Comparison of ENCODE assay signal across 1 cellular context in genomic region chr1:151281225-151281968, GRCh38.
A peak's percentile ranks its signal among the peaks of the same experiment; 100 is the strongest.
TF ChIP-seq lines count a peak whose summit lies in the region.

No MANE protein-coding gene starts in this region.

TF ChIP-seq in GM12878, 131 proteins besides CTCF, POLR2A, EP300 and RAD21 (continued from another document and continues in another):
- TF ChIP-seq RELB (IDR thresholded peaks at IDR 0.05; ENCODE audit: low read depth): peak; percentile 99
- peak; percentile 97 for TF ChIP-seq IKZF1 (conservative IDR thresholded peaks at IDR 0.05)
- peak; percentile 10; the same call in 1 of the 2 replicates for TF ChIP-seq RAD51 (IDR thresholded peaks at IDR 0.05)
- peak; percentile 91 for TF ChIP-seq CREM (IDR thresholded peaks at IDR 0.05; ENCODE audit: low read depth)
- TF ChIP-seq E2F8 (IDR thresholded peaks at IDR 0.05; ENCODE audit: low read depth, partially characterized antibody): peak; percentile 100
- peak; percentile 89 for TF ChIP-seq E2F4 (IDR thresholded peaks at IDR 0.05; ENCODE audit: low read depth, low read length)
- no peak for TF ChIP-seq ETV6 (conservative IDR thresholded peaks at IDR 0.05 in 1 of 2, IDR thresholded peaks at IDR 0.05 in 1 of 2; ENCODE audit: borderline replicate concordance in 1 of 2, low read depth in 1 of 2)
- TF ChIP-seq IRF3 (IDR thresholded peaks at IDR 0.05): no peak
- peak; percentile 57; the same call in 1 of the 2 replicates for TF ChIP-seq POLR2AphosphoS2 (IDR thresholded peaks at IDR 0.05; ENCODE audit: low read depth, low read length)
- peak; percentile 52; the same call in 1 of the 2 replicates for TF ChIP-seq NFIC (IDR thresholded peaks at IDR 0.05; ENCODE audit: low read depth, low read length)
- 0 out of 2 replicates have a peak, but pooled peaks have one; percentile 8 for TF ChIP-seq BCL11A (IDR thresholded peaks at IDR 0.05; ENCODE audit: low read depth, low read length)
- peak; percentile 27; the same call in 1 of the 2 replicates for TF ChIP-seq HCFC1 (IDR thresholded peaks at IDR 0.05; ENCODE audit: low read length)
- no peak for TF ChIP-seq ZNF622 (IDR thresholded peaks at IDR 0.05)
- no peak for TF ChIP-seq SUPT20H (IDR thresholded peaks at IDR 0.05; ENCODE audit: borderline replicate concordance, control insufficient read depth, low read depth, low read length)
- TF ChIP-seq SREBF1 (IDR thresholded peaks at IDR 0.05; ENCODE audit: low read length): 0 out of 2 replicates have a peak, but pooled peaks have one; percentile 9
- peak; percentile 62 for TF ChIP-seq PML (IDR thresholded peaks at IDR 0.05; ENCODE audit: low read length)
- peak; percentile 61 for TF ChIP-seq SMAD1 (IDR thresholded peaks at IDR 0.05; ENCODE audit: low read depth, partially characterized antibody)
- no peak for TF ChIP-seq REST (IDR thresholded peaks at IDR 0.05; ENCODE audit: low read depth, low read length)
- peak; percentile 75 for TF ChIP-seq SIN3A (IDR thresholded peaks at IDR 0.05; ENCODE audit: low read depth, low read length)
- peak; percentile 26; the same call in 1 of the 2 replicates for TF ChIP-seq ZBTB11 (CRISPR knock-in tag; IDR thresholded peaks at IDR 0.05)
- TF ChIP-seq DPF2 (IDR thresholded peaks at IDR 0.05): no peak
- peak; percentile 72 for TF ChIP-seq ELK1 (IDR thresholded peaks at IDR 0.05; ENCODE audit: low read depth, low read length)
- no peak for TF ChIP-seq CBX3 (IDR thresholded peaks at IDR 0.05; ENCODE audit: borderline replicate concordance, low read depth)
- peak; percentile 72; the same call in 1 of the 2 replicates for TF ChIP-seq ESRRA (IDR thresholded peaks at IDR 0.05; ENCODE audit: low read length)
- TF ChIP-seq ATF7 (IDR thresholded peaks at IDR 0.05; ENCODE audit: low read depth): peak; percentile 100
- TF ChIP-seq RUNX3 (IDR thresholded peaks at IDR 0.05; ENCODE audit: low read length): peak; percentile 84
- no peak for TF ChIP-seq JUNB (IDR thresholded peaks at IDR 0.05)
- no peak for TF ChIP-seq ZBTB33 (IDR thresholded peaks at IDR 0.05)
- TF ChIP-seq BHLHE40 (IDR thresholded peaks at IDR 0.05; ENCODE audit: borderline replicate concordance in 1 of 2, low read depth in 2 of 2, low read length in 1 of 2): peak; percentile 56 to 85; a peak in 2 of 4 replicates
- peak; percentile 46; the same call in 1 of the 2 replicates for TF ChIP-seq IRF4 (IDR thresholded peaks at IDR 0.05; ENCODE audit: low read depth, low read length)
- TF ChIP-seq NR2F1 (conservative IDR thresholded peaks at IDR 0.05): peak; percentile 87
- peak; percentile 57 for TF ChIP-seq JUND (IDR thresholded peaks at IDR 0.05; ENCODE audit: low read depth, low read length)
- peak; percentile 85 for TF ChIP-seq E4F1 (IDR thresholded peaks at IDR 0.05; ENCODE audit: borderline replicate concordance, partially characterized antibody)
- TF ChIP-seq ATF2 (IDR thresholded peaks at IDR 0.05; ENCODE audit: low read length): peak; percentile 98
- peak; percentile 37; the same call in 1 of the 2 replicates for TF ChIP-seq SREBF2 (IDR thresholded peaks at IDR 0.05; ENCODE audit: low read length)
- 0 out of 2 replicates have a peak, but pooled peaks have one; percentile 2 for TF ChIP-seq SMC3 (IDR thresholded peaks at IDR 0.05; ENCODE audit: borderline replicate concordance, low read length)
